ENCODE assay signal across 10 cellular contexts in the genomic region with DNA sequence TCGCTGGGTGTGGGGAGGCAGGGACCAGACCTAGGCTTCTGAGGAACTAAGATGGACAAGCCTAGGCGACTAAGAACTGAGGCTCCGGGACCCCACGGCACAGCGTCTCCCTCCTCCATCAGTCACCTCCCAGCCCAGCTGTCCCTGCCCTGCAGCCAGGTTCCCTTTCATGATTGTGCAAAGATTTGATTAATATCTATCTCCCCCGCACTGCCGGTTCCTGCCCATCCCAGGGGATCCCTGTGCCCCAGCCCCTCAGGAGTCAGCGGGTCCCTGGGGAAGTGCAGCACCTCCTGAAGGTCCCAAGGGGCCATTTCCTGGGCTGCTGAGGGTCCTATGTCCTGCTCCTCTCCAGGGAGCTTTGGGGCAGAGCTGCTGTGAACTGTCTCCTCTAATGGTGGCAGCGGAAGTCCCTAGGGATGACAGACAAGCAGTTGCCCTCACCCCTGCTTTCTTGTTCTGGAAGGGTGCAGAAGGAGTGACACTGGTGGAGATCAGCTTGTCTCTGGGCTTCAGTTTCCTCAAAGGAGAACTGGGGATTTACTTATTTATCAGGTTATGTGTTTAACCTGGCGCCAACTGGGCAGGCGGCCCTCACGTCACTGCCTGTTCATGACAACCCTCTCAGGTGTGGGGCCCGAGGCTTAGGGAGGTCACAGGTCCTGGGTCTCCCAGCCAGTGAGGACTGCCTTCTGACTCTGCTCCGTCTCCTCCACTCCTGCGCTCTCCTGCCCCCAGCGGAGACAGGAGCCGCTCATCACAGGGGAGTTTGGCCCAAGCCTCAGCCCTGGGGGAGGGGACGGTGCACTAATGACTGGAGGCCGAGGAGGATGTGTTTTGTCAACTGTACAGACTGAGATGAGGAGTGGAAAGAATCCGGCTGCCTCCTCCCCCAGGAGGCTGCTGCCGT. TPM values are rescaled to one million over a fixed set of nuclear protein-coding genes. Genes with fewer than 3 reads are reported as not detected.
DNase-seq lines count a peak whose midpoint lies in the region; ATAC-seq, FAIRE-seq and TF ChIP-seq lines count a peak whose summit lies in the region.
"Had no signal": no experiment of that assay in that cellular context is flagged by ENCODE, and none has a peak within 500 bp of the region (broad histone marks: within the 10 kb centered on the region; RNA-seq: fewer than 3 reads in every experiment).

No MANE protein-coding gene starts in this region.

- CTCF ChIA-PET in endothelial cell of umbilical vein (lab: Charles Lee) = interaction anchor here (0.8 to 1.4 kb wide), 6 partner anchors 11 to 36 kb away, joined by 3 read pairs; no protein-coding TSS in a partner anchor

- peak; percentile 67 for TF ChIP-seq CTCF in GM12864 (IDR thresholded peaks at IDR 0.05; ENCODE audit: low read depth, low read length, missing control alignments)
- TF ChIP-seq CTCF in endothelial cell of umbilical vein (IDR thresholded peaks at IDR 0.05; ENCODE audit: extremely low read depth in 1 of 2, insufficient read depth in 1 of 2, low read depth in 1 of 2, low read length in 2 of 2) = no peak
- TF ChIP-seq CTCF in CD14-positive monocyte (IDR thresholded peaks at IDR 0.05) = no peak

- peak overlapping the region; percentile 26 for H2AFZ ChIP-seq in endothelial cell of umbilical vein (ENCODE audit: low read depth, low read length)

- peak overlapping the region in 2 of 7 donors; percentile 10 to 24 for H3K27ac Mint-ChIP-seq in CD14-positive monocyte
- H3K27ac Mint-ChIP-seq: activated naive CD8-positive, alpha-beta T cell treated with anti-CD3 and anti-CD28 coated beads, Interleukin-2, amount 50 U/mL, for 24 hours had no signal

- H3K4me1 Mint-ChIP-seq in CD14-positive monocyte = peaks cover 32% of the 10 kb centered on the region

- peak overlapping the region; percentile 81 for H3K4me2 ChIP-seq in endothelial cell of umbilical vein (ENCODE audit: insufficient read depth, low read length)

- peaks cover 15 to 35% (median 19%) of the 10 kb centered on the region in 3 donors for H3K27me3 Mint-ChIP-seq in CD14-positive monocyte (ENCODE audit: low read depth in 3 of 3)

- H3K27me3 ChIP-seq in endothelial cell of umbilical vein (ENCODE audit: control insufficient read depth in 2 of 2, insufficient read depth in 2 of 2, low read length in 2 of 2) = no peaks in the 10 kb centered on the region

- H3K9me3 Mint-ChIP-seq in CD14-positive monocyte = no peaks in the 10 kb centered on the region
- H3K9me3 Mint-ChIP-seq: activated naive CD8-positive, alpha-beta T cell treated with anti-CD3 and anti-CD28 coated beads, Interleukin-2, amount 50 U/mL, for 24 hours; naive thymus-derived CD8-positive, alpha-beta T cell had no signal

- no TSS peak for BruUV-seq in endothelial cell of umbilical vein (replicated peaks; lab: Mats Ljungman, UMichigan)

- no peak overlapping the region for H3K4me3 Mint-ChIP-seq in CD14-positive monocyte
- H3K4me3 Mint-ChIP-seq: activated naive CD8-positive, alpha-beta T cell treated with anti-CD3 and anti-CD28 coated beads, Interleukin-2, amount 50 U/mL, for 24 hours had no signal

- no peak for ATAC-seq in GM21786 (IDR thresholded peaks at IDR 0.05; ENCODE audit: unreplicated experiment)
- no peak for ATAC-seq in HG03135 (IDR thresholded peaks at IDR 0.05; ENCODE audit: unreplicated experiment)
- ATAC-seq: naive thymus-derived CD8-positive, alpha-beta T cell had no signal

- peaks cover 0 to 5% of the 10 kb centered on the region in 2 donors for H3K36me3 Mint-ChIP-seq in CD14-positive monocyte
- H3K36me3 Mint-ChIP-seq: naive thymus-derived CD8-positive, alpha-beta T cell had no signal

- H3K27ac ChIP-seq in endothelial cell of umbilical vein (ENCODE audit: insufficient read depth, low read depth, low read length) = peak overlapping the region; percentile 50

- intact Hi-C loops in endothelial cell of umbilical vein (cut with micrococcal nuclease) (loop anchor here (1.0 kb wide), 1 partner anchor 48 kb away; no protein-coding TSS in a partner anchor), CD14-positive monocyte (cut with micrococcal nuclease) (no loop called here)

- peaks cover 21% of the 10 kb centered on the region for H3K79me2 ChIP-seq in endothelial cell of umbilical vein (ENCODE audit: control insufficient read depth, insufficient read depth, low read length)

- H3K9me3 ChIP-seq in endothelial cell of umbilical vein (replicated peaks; ENCODE audit: control insufficient read depth, insufficient read depth, low read length) = no peaks in the 10 kb centered on the region

- POLR2A ChIA-PET in endothelial cell of umbilical vein (lab: Charles Lee) = no interaction called here

- dilution Hi-C loops in endothelial cell of umbilical vein (cut with MboI; ENCODE audit: extremely low pct_ligation_motif_present, low sequenced_read_pairs) = no loop called here

- TF ChIP-seq POLR2A in endothelial cell of umbilical vein (IDR thresholded peaks at IDR 0.05; ENCODE audit: low read depth, low read length) = no peak

- H3K4me3 ChIP-seq in GM12864 (ENCODE audit: low read depth, low read length) (peak overlapping the region; percentile 8; the same call in 1 of the 2 replicates), endothelial cell of umbilical vein (replicated peaks in 1 of 3; ENCODE audit: insufficient read depth in 1 of 3, low read depth in 1 of 3, low read length in 3 of 3) (no peak overlapping the region)

- H3K4me1 ChIP-seq in endothelial cell of umbilical vein (ENCODE audit: control insufficient read depth, extremely low read depth, insufficient read depth, low read length) = peaks cover 24% of the 10 kb centered on the region

- no peaks in the 10 kb centered on the region for H4K20me1 ChIP-seq in endothelial cell of umbilical vein (replicated peaks; ENCODE audit: control insufficient read depth, extremely low read depth, insufficient read depth, low read length)

- H3K9ac ChIP-seq in endothelial cell of umbilical vein (replicated peaks; ENCODE audit: extremely low read depth, insufficient read depth, low read length) = no peak overlapping the region

- peak; percentile 60 for DNase-seq in GM12864 (ENCODE audit: low read depth)
- peak; percentile 3 for DNase-seq in NCI-H526 treated with DMSO at 0.1 percent for 48 hours (lab: John Stamatoyannopoulos, UW)
- no peak for DNase-seq in endothelial cell of umbilical vein (ENCODE audit: low read depth, low spot score)
- DNase-seq in retina = peak; percentile 68
- no peak for DNase-seq in globus pallidus (ENCODE audit: low spot score)
- DNase-seq in CD14-positive monocyte (ENCODE audit: low spot score) = no peak
- DNase-seq: activated naive CD8-positive, alpha-beta T cell treated with anti-CD3 and anti-CD28 coated beads, Interleukin-2, amount 50 U/mL, for 24 hours had no signal

- H3K9me1 ChIP-seq in endothelial cell of umbilical vein (replicated peaks; ENCODE audit: control insufficient read depth, extremely low read depth, insufficient read depth, low read length) = no peaks in the 10 kb centered on the region

- no peaks in the 10 kb centered on the region for H3K36me3 ChIP-seq in endothelial cell of umbilical vein (ENCODE audit: control insufficient read depth in 2 of 2, extremely low read depth in 1 of 2, insufficient read depth in 2 of 2, low read length in 2 of 2)

- no peak for FAIRE-seq in endothelial cell of umbilical vein (lab: Jason Lieb, UNC)

TF ChIP-seq in endothelial cell of umbilical vein, 7 proteins besides CTCF, POLR2A, EP300 and RAD21:
- no peak for TF ChIP-seq POLR2AphosphoS5 (IDR thresholded peaks at IDR 0.05; ENCODE audit: insufficient read depth, low read depth, low read length)
- no peak for TF ChIP-seq GATA2 (IDR thresholded peaks at IDR 0.05; ENCODE audit: insufficient read depth, insufficient read length, low read depth, low read length)

RNA-seq across cellular contexts. Expression of gene C16orf74, which starts 1.9 kb away (rescaled TPM):
- 30.9 and 38.7 TPM in 2 replicates for total RNA-seq in endothelial cell of umbilical vein
- polyA plus RNA-seq in endothelial cell of umbilical vein (12.1 and 15.3 TPM in 2 replicates), CD14-positive monocyte (10 to 100 TPM; 24.1 to 26.6 TPM)
- 11.9 and 15.8 TPM in 2 replicates for polyA plus RNA-seq in endothelial cell of umbilical vein (2011; cell fraction: cytosol; rRNA removed)
- polyA plus RNA-seq in endothelial cell of umbilical vein (2011; cell fraction: nucleus; rRNA removed) = 7.4 and 7.7 TPM in 2 replicates
- polyA plus RNA-seq in endothelial cell of umbilical vein (2012) = 28.8 and 47.0 TPM in 2 replicates
- polyA minus RNA-seq in endothelial cell of umbilical vein = 1.4 and 2.4 TPM in 2 replicates
- polyA minus RNA-seq in endothelial cell of umbilical vein (2011; cell fraction: cytosol; rRNA and poly(A)+ RNA removed) = 6.0 TPM
- polyA minus RNA-seq in endothelial cell of umbilical vein (2011; cell fraction: nucleus; rRNA and poly(A)+ RNA removed) = 2.3 and 2.4 TPM in 2 replicates

RNA-seq across cellular contexts. Expression of gene EMC8, which starts 46.6 kb away (rescaled TPM):
- 51.1 and 51.2 TPM in 2 replicates for total RNA-seq in endothelial cell of umbilical vein
- polyA plus RNA-seq in endothelial cell of umbilical vein (59.6 and 59.7 TPM in 2 replicates), CD14-positive monocyte (10 to 100 TPM; 28.2 to 30.0 TPM)
- polyA plus RNA-seq in endothelial cell of umbilical vein (2011; cell fraction: cytosol; rRNA removed) = 44.6 and 47.9 TPM in 2 replicates
- polyA plus RNA-seq in endothelial cell of umbilical vein (2011; cell fraction: nucleus; rRNA removed) = 29.2 and 33.7 TPM in 2 replicates
- 30.7 and 33.4 TPM in 2 replicates for polyA plus RNA-seq in endothelial cell of umbilical vein (2012)
- polyA minus RNA-seq in endothelial cell of umbilical vein = 41.1 and 44.4 TPM in 2 replicates
- polyA minus RNA-seq in endothelial cell of umbilical vein (2011; cell fraction: cytosol; rRNA and poly(A)+ RNA removed) = 55.3 TPM
- polyA minus RNA-seq in endothelial cell of umbilical vein (2011; cell fraction: nucleus; rRNA and poly(A)+ RNA removed) = 20.3 and 30.4 TPM in 2 replicates

RNA-seq across cellular contexts. Expression of gene COX4I1, which starts 46.7 kb away (rescaled TPM):
- 535 and 560 TPM in 2 replicates for total RNA-seq in endothelial cell of umbilical vein
- polyA plus RNA-seq in endothelial cell of umbilical vein (795 and 953 TPM in 2 replicates), CD14-positive monocyte (1,000 to 10,000 TPM; 1,132 to 1,312 TPM)
- 1,076 and 1,089 TPM in 2 replicates for polyA plus RNA-seq in endothelial cell of umbilical vein (2011; cell fraction: cytosol; rRNA removed)
- 416 and 432 TPM in 2 replicates for polyA plus RNA-seq in endothelial cell of umbilical vein (2011; cell fraction: nucleus; rRNA removed)
- 545 and 754 TPM in 2 replicates for polyA plus RNA-seq in endothelial cell of umbilical vein (2012)
- polyA minus RNA-seq in endothelial cell of umbilical vein = 381 and 419 TPM in 2 replicates
- 233 TPM for polyA minus RNA-seq in endothelial cell of umbilical vein (2011; cell fraction: cytosol; rRNA and poly(A)+ RNA removed)
- 44.8 and 51.5 TPM in 2 replicates for polyA minus RNA-seq in endothelial cell of umbilical vein (2011; cell fraction: nucleus; rRNA and poly(A)+ RNA removed)

Comparison
In these comparisons a context has a peak if more than half of its experiments do, and no peak if none do; other contexts are left out.
1. DNase-seq: peak in GM12864 (single experiment), NCI-H526 treated with DMSO at 0.1 percent for 48 hours (single experiment) and retina (single experiment); none in endothelial cell of umbilical vein (single experiment), globus pallidus (single experiment) and CD14-positive monocyte (single experiment).